In the genomic region with DNA sequence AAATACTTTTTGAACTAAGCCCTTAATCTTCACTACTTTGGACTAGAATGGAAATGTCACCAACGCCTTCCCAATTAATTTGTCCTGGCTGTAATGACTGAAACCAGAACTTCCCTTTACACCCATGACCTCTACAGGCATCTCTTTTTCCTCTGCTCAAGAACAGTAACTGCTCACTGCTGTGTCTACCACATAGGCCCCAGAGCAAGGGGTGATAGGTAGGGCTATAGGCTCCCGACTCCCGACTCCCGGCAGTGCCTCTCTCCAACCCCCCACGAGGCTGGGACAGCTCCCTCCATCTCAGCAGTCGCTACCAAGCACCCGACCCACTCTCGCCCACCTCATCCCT, we compare ENCODE assay signal across 1 cellular context.
TF ChIP-seq lines count a peak whose summit lies in the region.

No MANE protein-coding gene starts in this region.

TF ChIP-seq in HEK293, 187 proteins besides CTCF, POLR2A, EP300 and RAD21 (continued from another document):
- TF ChIP-seq, protein P1, sequence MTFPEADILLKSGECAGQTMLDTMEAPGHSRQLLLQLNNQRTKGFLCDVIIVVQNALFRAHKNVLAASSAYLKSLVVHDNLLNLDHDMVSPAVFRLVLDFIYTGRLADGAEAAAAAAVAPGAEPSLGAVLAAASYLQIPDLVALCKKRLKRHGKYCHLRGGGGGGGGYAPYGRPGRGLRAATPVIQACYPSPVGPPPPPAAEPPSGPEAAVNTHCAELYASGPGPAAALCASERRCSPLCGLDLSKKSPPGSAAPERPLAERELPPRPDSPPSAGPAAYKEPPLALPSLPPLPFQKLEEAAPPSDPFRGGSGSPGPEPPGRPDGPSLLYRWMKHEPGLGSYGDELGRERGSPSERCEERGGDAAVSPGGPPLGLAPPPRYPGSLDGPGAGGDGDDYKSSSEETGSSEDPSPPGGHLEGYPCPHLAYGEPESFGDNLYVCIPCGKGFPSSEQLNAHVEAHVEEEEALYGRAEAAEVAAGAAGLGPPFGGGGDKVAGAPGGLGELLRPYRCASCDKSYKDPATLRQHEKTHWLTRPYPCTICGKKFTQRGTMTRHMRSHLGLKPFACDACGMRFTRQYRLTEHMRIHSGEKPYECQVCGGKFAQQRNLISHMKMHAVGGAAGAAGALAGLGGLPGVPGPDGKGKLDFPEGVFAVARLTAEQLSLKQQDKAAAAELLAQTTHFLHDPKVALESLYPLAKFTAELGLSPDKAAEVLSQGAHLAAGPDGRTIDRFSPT (tag by site-specific recombination; IDR thresholded peaks at IDR 0.05): peak; percentile 12; the same call in 1 of the 2 replicates
- TF ChIP-seq, protein P2, sequence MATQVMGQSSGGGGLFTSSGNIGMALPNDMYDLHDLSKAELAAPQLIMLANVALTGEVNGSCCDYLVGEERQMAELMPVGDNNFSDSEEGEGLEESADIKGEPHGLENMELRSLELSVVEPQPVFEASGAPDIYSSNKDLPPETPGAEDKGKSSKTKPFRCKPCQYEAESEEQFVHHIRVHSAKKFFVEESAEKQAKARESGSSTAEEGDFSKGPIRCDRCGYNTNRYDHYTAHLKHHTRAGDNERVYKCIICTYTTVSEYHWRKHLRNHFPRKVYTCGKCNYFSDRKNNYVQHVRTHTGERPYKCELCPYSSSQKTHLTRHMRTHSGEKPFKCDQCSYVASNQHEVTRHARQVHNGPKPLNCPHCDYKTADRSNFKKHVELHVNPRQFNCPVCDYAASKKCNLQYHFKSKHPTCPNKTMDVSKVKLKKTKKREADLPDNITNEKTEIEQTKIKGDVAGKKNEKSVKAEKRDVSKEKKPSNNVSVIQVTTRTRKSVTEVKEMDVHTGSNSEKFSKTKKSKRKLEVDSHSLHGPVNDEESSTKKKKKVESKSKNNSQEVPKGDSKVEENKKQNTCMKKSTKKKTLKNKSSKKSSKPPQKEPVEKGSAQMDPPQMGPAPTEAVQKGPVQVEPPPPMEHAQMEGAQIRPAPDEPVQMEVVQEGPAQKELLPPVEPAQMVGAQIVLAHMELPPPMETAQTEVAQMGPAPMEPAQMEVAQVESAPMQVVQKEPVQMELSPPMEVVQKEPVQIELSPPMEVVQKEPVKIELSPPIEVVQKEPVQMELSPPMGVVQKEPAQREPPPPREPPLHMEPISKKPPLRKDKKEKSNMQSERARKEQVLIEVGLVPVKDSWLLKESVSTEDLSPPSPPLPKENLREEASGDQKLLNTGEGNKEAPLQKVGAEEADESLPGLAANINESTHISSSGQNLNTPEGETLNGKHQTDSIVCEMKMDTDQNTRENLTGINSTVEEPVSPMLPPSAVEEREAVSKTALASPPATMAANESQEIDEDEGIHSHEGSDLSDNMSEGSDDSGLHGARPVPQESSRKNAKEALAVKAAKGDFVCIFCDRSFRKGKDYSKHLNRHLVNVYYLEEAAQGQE (tag by site-specific recombination; IDR thresholded peaks at IDR 0.05): peak; percentile 78; the same call in 1 of the 2 replicates
